Comparison of ENCODE assay signal across 9 cellular contexts in the genomic region with DNA sequence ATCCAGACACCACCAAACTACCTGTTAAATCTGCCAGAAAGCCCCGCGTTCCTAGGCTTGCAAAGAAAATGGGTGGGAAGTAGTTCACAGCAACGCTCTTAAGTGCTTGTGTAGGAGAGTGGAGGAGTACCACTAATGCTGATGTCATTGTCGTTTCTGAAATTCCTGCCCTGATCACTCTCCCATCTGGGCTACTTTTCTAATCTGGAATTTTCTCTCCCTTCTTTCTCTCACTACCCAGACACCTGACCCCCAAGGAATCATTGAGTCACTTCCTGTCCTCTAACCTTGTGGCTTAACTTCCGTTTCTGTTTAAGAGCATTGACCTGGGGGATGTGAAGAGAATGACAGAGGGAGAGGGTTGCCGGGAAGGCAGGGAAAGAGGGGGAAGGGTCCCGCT.
DNase-seq lines count a peak whose midpoint lies in the region; ATAC-seq, FAIRE-seq and TF ChIP-seq lines count a peak whose summit lies in the region.
"Had no signal": no experiment of that assay in that cellular context is flagged by ENCODE, and none has a peak within 500 bp of the region (broad histone marks: within the 10 kb centered on the region; RNA-seq: fewer than 3 reads in every experiment).

No MANE protein-coding gene starts in this region.

- WGBS in heart left ventricle, 4 donors = 44 to 56% (median 47%) methylated on average over 7 of the region's 7 CpGs

- H3K27ac ChIP-seq in heart left ventricle = peak overlapping the region in 11 of 12 donors; percentile 31 to 77 (median 61)
- peak overlapping the region; percentile 22 to 60 for H3K27ac ChIP-seq in ascending aorta

- H3K4me1 ChIP-seq in heart left ventricle (peaks cover 3 to 91% (median 69%) of the 10 kb centered on the region in 12 donors), ascending aorta (peaks cover 0 to 25% of the 10 kb centered on the region in 2 donors)

- FAIRE-seq in urothelium cell line (lab: Jason Lieb, UNC) = no peak

- ATAC-seq in heart left ventricle = peak in 3 of 4 donors; percentile 21 to 66 (median 53)
- ATAC-seq in HG02610 (IDR thresholded peaks at IDR 0.05; ENCODE audit: unreplicated experiment) = no peak

- H3K36me3 ChIP-seq in heart left ventricle (peaks cover 0 to 3% (median 0%) of the 10 kb centered on the region in 9 donors), ascending aorta (no peaks in the 10 kb centered on the region)

- intact Hi-C loops in heart left ventricle (cut with DNase I) (loop anchor here in 1 of 10 donors (5.0 kb wide), 1 partner anchor 75 kb away; no protein-coding TSS in a partner anchor), cardiac septum (cut with DNase I) (no loop called here), ascending aorta (cut with DNase I) (no loop called here)

- H3K9me3 ChIP-seq in heart left ventricle (no peaks in the 10 kb centered on the region), ascending aorta (no peaks in the 10 kb centered on the region)

- H3K4me3 ChIP-seq in heart left ventricle (peak overlapping the region in 3 of 12 donors; percentile 0 to 12 (median 1)), ascending aorta (peak overlapping the region; percentile 10 to 18)

- no peak for TF ChIP-seq CTCF in heart left ventricle (IDR thresholded peaks at IDR 0.05)
- no peak for TF ChIP-seq CTCF in ascending aorta (IDR thresholded peaks at IDR 0.05)

- DNase-seq in heart left ventricle (no peak), cardiac septum (ENCODE audit: low spot score) (no peak), ascending aorta (ENCODE audit: low spot score in 2 of 2) (no peak), left kidney (ENCODE audit: low read depth, low spot score) (peak; percentile 62), urothelium cell line (ENCODE audit: low spot score) (peak; percentile 43), iPS-NIHi11 (ENCODE audit: low spot score) (no peak), NCI-H82 treated with DMSO at 0.1 percent for 48 hours (lab: John Stamatoyannopoulos, UW; ENCODE audit: unreplicated experiment) (no peak)
- DNase-seq: CD4-positive, CD25-positive, alpha-beta regulatory T cell had no signal

- no peak for TF ChIP-seq POLR2A in heart left ventricle (IDR thresholded peaks at IDR 0.05)

- H3K27me3 ChIP-seq in heart left ventricle = no peaks in the 10 kb centered on the region
- H3K27me3 ChIP-seq in ascending aorta = no peaks in the 10 kb centered on the region

Comparison
In these comparisons a context has a peak if more than half of its experiments do, and no peak if none do; other contexts are left out.
1. DNase-seq: peak in left kidney (single experiment) and urothelium cell line (single experiment); none in heart left ventricle (0 of 5), cardiac septum (single experiment), ascending aorta (0 of 2), iPS-NIHi11 (single experiment) and NCI-H82 treated with DMSO at 0.1 percent for 48 hours (single experiment).